7 cellular contexts compared by ENCODE assay signal in the genomic region with DNA sequence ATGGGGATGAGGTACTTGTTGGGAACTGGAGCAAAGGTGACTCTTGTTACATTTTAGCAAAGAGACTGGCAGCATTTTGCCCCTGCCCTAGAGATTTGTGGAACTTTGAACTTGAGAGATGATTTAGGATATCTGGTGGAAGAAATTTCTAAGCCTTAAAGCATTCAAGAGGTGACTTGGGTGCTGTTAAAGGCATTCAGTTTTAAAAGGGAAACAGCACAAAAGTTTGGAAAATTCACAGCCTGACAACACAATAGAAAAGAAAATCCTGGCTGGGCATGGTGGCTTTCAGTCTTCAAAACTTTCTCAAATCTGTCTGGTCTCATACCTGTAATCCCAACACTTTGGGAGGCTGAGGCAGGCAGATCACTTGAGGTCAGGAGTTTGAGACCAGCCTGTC. TPM values are rescaled to one million over a fixed set of nuclear protein-coding genes. Genes with fewer than 3 reads are reported as not detected.
"Had no signal": no experiment of that assay in that cellular context is flagged by ENCODE, and none has a peak within 500 bp of the region (broad histone marks: within the 10 kb centered on the region; RNA-seq: fewer than 3 reads in every experiment).

No MANE protein-coding gene starts in this region.

RNA-seq across cellular contexts. Expression of gene GNGT2, which starts 25.9 kb away (rescaled TPM):
- total RNA-seq: GM23248, H7, HFFc6 had no signal
- polyA plus RNA-seq: GM23248 had no signal

RNA-seq across cellular contexts. Expression of gene ABI3, which starts 26.0 kb away (rescaled TPM):
- total RNA-seq: GM23248, H4 had no signal
- polyA plus RNA-seq: GM23248 had no signal

RNA-seq across cellular contexts. Expression of gene PHOSPHO1, which starts 46.1 kb away (rescaled TPM):
- total RNA-seq: GM23248 had no signal
- polyA plus RNA-seq: GM23248 had no signal

RNA-seq across cellular contexts. Expression of gene B4GALNT2, which starts 52.0 kb away (rescaled TPM):
- total RNA-seq: GM23248, GM23338, H1, H4, H9, HFFc6 had no signal
- polyA plus RNA-seq: GM23248, GM23338, H1 had no signal
